In the genomic region with DNA sequence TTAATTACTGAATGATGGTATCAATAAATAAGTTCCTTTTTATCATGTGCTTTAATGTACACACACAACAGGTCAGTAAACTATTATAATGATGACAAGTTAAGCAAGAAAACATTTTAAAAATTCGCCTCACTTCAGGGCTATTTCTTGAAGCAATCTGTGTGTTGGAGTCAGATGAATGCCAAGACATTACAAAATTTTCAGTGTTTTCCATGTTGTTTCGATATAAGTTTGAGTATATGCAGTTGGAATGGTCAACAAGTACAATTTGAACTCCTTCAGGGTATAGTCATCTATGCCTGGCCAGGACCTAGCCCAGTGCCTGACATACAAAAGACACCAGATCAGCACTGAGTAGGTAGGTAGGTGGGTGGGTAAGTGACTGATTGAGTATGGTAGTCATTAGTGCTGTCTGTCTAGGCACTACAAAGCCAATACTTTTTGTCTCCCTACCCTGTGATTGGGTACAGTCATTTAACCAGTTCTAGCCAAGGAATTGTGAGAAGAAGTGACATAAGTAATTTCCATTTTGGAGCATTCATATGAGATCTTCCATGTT, we compare ENCODE assay signal across 2 cellular contexts.
TF ChIP-seq lines count a peak whose summit lies in the region.

No MANE protein-coding gene starts in this region.

TF ChIP-seq in GM12891, 5 proteins besides CTCF, POLR2A, EP300 and RAD21:
- TF ChIP-seq TAF1 (IDR thresholded peaks at IDR 0.05; ENCODE audit: low read depth, low read length) = no peak

TF ChIP-seq in GM12878, 131 proteins besides CTCF, POLR2A, EP300 and RAD21:
- no peak for TF ChIP-seq WRNIP1 (IDR thresholded peaks at IDR 0.05; ENCODE audit: borderline replicate concordance, low read depth, low read length)
- TF ChIP-seq PAX5 (IDR thresholded peaks at IDR 0.05; ENCODE audit: borderline replicate concordance, low read depth, low read length) = no peak
- TF ChIP-seq, protein P1, sequence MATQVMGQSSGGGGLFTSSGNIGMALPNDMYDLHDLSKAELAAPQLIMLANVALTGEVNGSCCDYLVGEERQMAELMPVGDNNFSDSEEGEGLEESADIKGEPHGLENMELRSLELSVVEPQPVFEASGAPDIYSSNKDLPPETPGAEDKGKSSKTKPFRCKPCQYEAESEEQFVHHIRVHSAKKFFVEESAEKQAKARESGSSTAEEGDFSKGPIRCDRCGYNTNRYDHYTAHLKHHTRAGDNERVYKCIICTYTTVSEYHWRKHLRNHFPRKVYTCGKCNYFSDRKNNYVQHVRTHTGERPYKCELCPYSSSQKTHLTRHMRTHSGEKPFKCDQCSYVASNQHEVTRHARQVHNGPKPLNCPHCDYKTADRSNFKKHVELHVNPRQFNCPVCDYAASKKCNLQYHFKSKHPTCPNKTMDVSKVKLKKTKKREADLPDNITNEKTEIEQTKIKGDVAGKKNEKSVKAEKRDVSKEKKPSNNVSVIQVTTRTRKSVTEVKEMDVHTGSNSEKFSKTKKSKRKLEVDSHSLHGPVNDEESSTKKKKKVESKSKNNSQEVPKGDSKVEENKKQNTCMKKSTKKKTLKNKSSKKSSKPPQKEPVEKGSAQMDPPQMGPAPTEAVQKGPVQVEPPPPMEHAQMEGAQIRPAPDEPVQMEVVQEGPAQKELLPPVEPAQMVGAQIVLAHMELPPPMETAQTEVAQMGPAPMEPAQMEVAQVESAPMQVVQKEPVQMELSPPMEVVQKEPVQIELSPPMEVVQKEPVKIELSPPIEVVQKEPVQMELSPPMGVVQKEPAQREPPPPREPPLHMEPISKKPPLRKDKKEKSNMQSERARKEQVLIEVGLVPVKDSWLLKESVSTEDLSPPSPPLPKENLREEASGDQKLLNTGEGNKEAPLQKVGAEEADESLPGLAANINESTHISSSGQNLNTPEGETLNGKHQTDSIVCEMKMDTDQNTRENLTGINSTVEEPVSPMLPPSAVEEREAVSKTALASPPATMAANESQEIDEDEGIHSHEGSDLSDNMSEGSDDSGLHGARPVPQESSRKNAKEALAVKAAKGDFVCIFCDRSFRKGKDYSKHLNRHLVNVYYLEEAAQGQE (IDR thresholded peaks at IDR 0.05; ENCODE audit: low read depth, low read length) = no peak
- no peak for TF ChIP-seq IRF5 (IDR thresholded peaks at IDR 0.05; ENCODE audit: borderline replicate concordance)
- no peak for TF ChIP-seq JUNB (IDR thresholded peaks at IDR 0.05)
- no peak for TF ChIP-seq ASH2L (IDR thresholded peaks at IDR 0.05; ENCODE audit: borderline replicate concordance, low read depth)
- TF ChIP-seq BHLHE40 (IDR thresholded peaks at IDR 0.05; ENCODE audit: borderline replicate concordance in 1 of 2, low read depth in 2 of 2, low read length in 1 of 2) = no peak
- no peak for TF ChIP-seq ZNF217 (IDR thresholded peaks at IDR 0.05)
- TF ChIP-seq RUNX3 (IDR thresholded peaks at IDR 0.05; ENCODE audit: low read length) = no peak
- no peak for TF ChIP-seq ZZZ3 (IDR thresholded peaks at IDR 0.05; ENCODE audit: control insufficient read depth, insufficient read length, low read depth)
